In the genomic region with DNA sequence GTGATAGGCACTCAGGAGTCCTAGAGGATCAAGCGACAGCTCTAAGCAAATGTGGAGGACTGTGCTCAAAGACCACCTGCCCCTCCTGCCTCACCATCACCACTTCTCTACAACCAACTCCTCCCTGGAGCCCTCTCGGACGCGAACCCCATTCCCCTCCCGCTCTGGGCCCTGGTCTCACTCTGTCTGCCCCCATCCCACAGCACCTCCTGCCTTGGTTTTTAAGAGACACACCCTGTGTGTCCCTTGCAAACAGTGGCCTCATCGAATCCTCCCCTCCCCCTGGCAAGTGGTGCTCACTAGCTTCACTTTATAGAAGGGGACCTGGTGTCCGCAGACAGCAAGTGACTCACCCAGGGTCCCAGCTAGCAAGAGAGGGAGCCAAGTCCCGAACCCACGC, we compare ENCODE assay signal across 39 cellular contexts. TPM values are rescaled to one million over a fixed set of nuclear protein-coding genes. Genes with fewer than 3 reads are reported as not detected.
"Had no signal": no experiment of that assay in that cellular context is flagged by ENCODE, and none has a peak within 500 bp of the region (broad histone marks: within the 10 kb centered on the region; RNA-seq: fewer than 3 reads in every experiment).

No MANE protein-coding gene starts in this region.

- H3K27me3 Mint-ChIP-seq: activated CD4-positive, alpha-beta memory T cell treated with anti-CD3 and anti-CD28 coated beads, Interleukin-2, amount 10 ng/mL, durations not matched to agents 7 days and 5 days; activated CD4-positive, alpha-beta T cell treated with anti-CD3 and anti-CD28 coated beads, Interleukin-2, amount 10 ng/mL, durations not matched to agents 7 days and 5 days; activated naive CD8-positive, alpha-beta T cell had no signal

- H3K4me3 ChIP-seq: ascending aorta, cardiac muscle cell had no signal

- H3K27ac ChIP-seq: ascending aorta, cardiac muscle cell, WERI-Rb-1 had no signal

- H3K9me3 ChIP-seq: ascending aorta had no signal

- H3K4me3 Mint-ChIP-seq: activated CD4-positive, alpha-beta memory T cell treated with anti-CD3 and anti-CD28 coated beads, Interleukin-2, amount 10 ng/mL, durations not matched to agents 7 days and 5 days; activated CD4-positive, alpha-beta T cell treated with anti-CD3 and anti-CD28 coated beads for 36 hours; activated CD4-positive, alpha-beta T cell treated with anti-CD3 and anti-CD28 coated beads, Interleukin-2, amount 10 ng/mL, durations not matched to agents 7 days and 5 days; activated CD8-positive, alpha-beta memory T cell treated with anti-CD3 and anti-CD28 coated beads, Interleukin-2, amount 10 ng/mL, durations not matched to agents 7 days and 5 days; activated CD8-positive, alpha-beta T cell treated with anti-CD3 and anti-CD28 coated beads, Interleukin-2, amount 10 ng/mL, durations not matched to agents 7 days and 5 days; activated naive CD4-positive, alpha-beta T cell treated with anti-CD3 and anti-CD28 coated beads, Interleukin-2, amount 10 ng/mL, durations not matched to agents 7 days and 5 days; activated naive CD4-positive, alpha-beta T cell treated with anti-CD3 and anti-CD28 coated beads, Interleukin-2, amount 50 U/mL, for 24 hours; activated naive CD8-positive, alpha-beta T cell; activated naive CD8-positive, alpha-beta T cell treated with anti-CD3 and anti-CD28 coated beads, Interleukin-2, amount 10 ng/mL, durations not matched to agents 7 days and 5 days; activated naive CD8-positive, alpha-beta T cell treated with anti-CD3 and anti-CD28 coated beads, Interleukin-2, amount 50 U/mL, for 24 hours; activated T-cell treated with anti-CD3 and anti-CD28 coated beads, Interleukin-2, amount 50 U/mL, for 24 hours; brain; central memory CD8-positive, alpha-beta T cell; T-cell; T-helper 17 cell; WTC11 had no signal

- H3K4me1 Mint-ChIP-seq: activated CD4-positive, alpha-beta memory T cell treated with anti-CD3 and anti-CD28 coated beads, Interleukin-2, amount 10 ng/mL, durations not matched to agents 7 days and 5 days; activated CD4-positive, alpha-beta T cell treated with anti-CD3 and anti-CD28 coated beads for 36 hours; activated CD4-positive, alpha-beta T cell treated with anti-CD3 and anti-CD28 coated beads, Interleukin-2, amount 10 ng/mL, durations not matched to agents 7 days and 5 days; activated CD8-positive, alpha-beta memory T cell treated with anti-CD3 and anti-CD28 coated beads, Interleukin-2, amount 10 ng/mL, durations not matched to agents 7 days and 5 days; activated naive CD4-positive, alpha-beta T cell treated with anti-CD3 and anti-CD28 coated beads, Interleukin-2, amount 10 ng/mL, durations not matched to agents 7 days and 5 days; activated naive CD4-positive, alpha-beta T cell treated with anti-CD3 and anti-CD28 coated beads, Interleukin-2, amount 50 U/mL, for 24 hours; activated naive CD8-positive, alpha-beta T cell treated with anti-CD3 and anti-CD28 coated beads, Interleukin-2, amount 10 ng/mL, durations not matched to agents 7 days and 5 days; activated naive CD8-positive, alpha-beta T cell treated with anti-CD3 and anti-CD28 coated beads, Interleukin-2, amount 50 U/mL, for 24 hours; central memory CD8-positive, alpha-beta T cell; T-cell had no signal

- ATAC-seq: activated CD4-positive, alpha-beta T cell treated with anti-CD3 and anti-CD28 coated beads for 36 hours; activated CD4-positive, CD25-positive, alpha-beta regulatory T cell treated with anti-CD3 and anti-CD28 coated beads, Interleukin-2, amount 50 U/mL, for 24 hours; activated CD8-positive, alpha-beta memory T cell treated with anti-CD3 and anti-CD28 coated beads, Interleukin-2, amount 10 ng/mL, durations not matched to agents 7 days and 5 days; activated CD8-positive, alpha-beta T cell treated with anti-CD3 and anti-CD28 coated beads, Interleukin-2, amount 10 ng/mL, durations not matched to agents 7 days and 5 days; activated naive CD8-positive, alpha-beta T cell treated with anti-CD3 and anti-CD28 coated beads, Interleukin-2, amount 50 U/mL, for 24 hours; T-cell; T-helper 17 cell; WTC11 had no signal

- H3K27me3 ChIP-seq: ascending aorta had no signal

- H3K36me3 Mint-ChIP-seq: activated CD8-positive, alpha-beta memory T cell treated with anti-CD3 and anti-CD28 coated beads, Interleukin-2, amount 10 ng/mL, durations not matched to agents 7 days and 5 days; activated naive CD4-positive, alpha-beta T cell treated with anti-CD3 and anti-CD28 coated beads, Interleukin-2, amount 10 ng/mL, durations not matched to agents 7 days and 5 days; activated naive CD4-positive, alpha-beta T cell treated with anti-CD3 and anti-CD28 coated beads, Interleukin-2, amount 50 U/mL, for 24 hours; activated naive CD8-positive, alpha-beta T cell; activated naive CD8-positive, alpha-beta T cell treated with anti-CD3 and anti-CD28 coated beads, Interleukin-2, amount 10 ng/mL, durations not matched to agents 7 days and 5 days; T-cell; WTC11 had no signal

- H3K9me3 Mint-ChIP-seq: activated CD4-positive, alpha-beta memory T cell treated with anti-CD3 and anti-CD28 coated beads, Interleukin-2, amount 10 ng/mL, durations not matched to agents 7 days and 5 days; activated CD4-positive, alpha-beta T cell treated with anti-CD3 and anti-CD28 coated beads, Interleukin-2, amount 10 ng/mL, durations not matched to agents 7 days and 5 days; activated naive CD4-positive, alpha-beta T cell treated with anti-CD3 and anti-CD28 coated beads, Interleukin-2, amount 10 ng/mL, durations not matched to agents 7 days and 5 days; activated naive CD4-positive, alpha-beta T cell treated with anti-CD3 and anti-CD28 coated beads, Interleukin-2, amount 50 U/mL, for 24 hours; activated naive CD8-positive, alpha-beta T cell treated with anti-CD3 and anti-CD28 coated beads, Interleukin-2, amount 10 ng/mL, durations not matched to agents 7 days and 5 days; activated naive CD8-positive, alpha-beta T cell treated with anti-CD3 and anti-CD28 coated beads, Interleukin-2, amount 50 U/mL, for 24 hours; activated T-cell treated with anti-CD3 and anti-CD28 coated beads, Interleukin-2, amount 50 U/mL, for 24 hours; activated T-helper 2 cell treated with anti-CD3 and anti-CD28 coated beads, Interferon-gamma antibody, Interleukin-2, Interleukin-4, amounts not matched to agents 10 μg/mL and 5 μg/mL and 100 μg/mL, durations not matched to agents 14 hours and 24 hours and 36 hours; brain; central memory CD8-positive, alpha-beta T cell; T-cell; WTC11 had no signal

- DNase-seq: activated CD4-positive, alpha-beta memory T cell treated with anti-CD3 and anti-CD28 coated beads, Interleukin-2, amount 10 ng/mL, durations not matched to agents 7 days and 5 days; activated CD4-positive, alpha-beta T cell treated with anti-CD3 and anti-CD28 coated beads for 1 hour; activated CD4-positive, alpha-beta T cell treated with anti-CD3 and anti-CD28 coated beads for 36 hours; activated CD4-positive, alpha-beta T cell treated with anti-CD3 and anti-CD28 coated beads for 48 hours; activated CD4-positive, alpha-beta T cell treated with anti-CD3 and anti-CD28 coated beads, Interleukin-2, amount 10 ng/mL, durations not matched to agents 7 days and 5 days; activated CD4-positive, alpha-beta T cell treated with anti-CD3 and anti-CD28 coated beads, Interleukin-2, amount 50 U/mL, for 48 hours; activated CD4-positive, CD25-positive, alpha-beta regulatory T cell; activated CD8-positive, alpha-beta memory T cell treated with anti-CD3 and anti-CD28 coated beads for 24 hours; activated CD8-positive, alpha-beta memory T cell treated with anti-CD3 and anti-CD28 coated beads, Interleukin-2, amount 10 ng/mL, durations not matched to agents 7 days and 5 days; activated CD8-positive, alpha-beta memory T cell treated with anti-CD3 and anti-CD28 coated beads, Interleukin-2, amount 50 U/mL, for 48 hours; activated CD8-positive, alpha-beta T cell treated with anti-CD3 and anti-CD28 coated beads, Interleukin-2, amount 10 ng/mL, durations not matched to agents 7 days and 5 days; activated effector memory CD4-positive, alpha-beta T cell treated with Interleukin-2 at 50 U/mL for 16 hours; activated gamma-delta T cell; activated naive CD4-positive, alpha-beta T cell treated with anti-CD3 and anti-CD28 coated beads, Interleukin-2, amount 10 ng/mL, durations not matched to agents 7 days and 5 days; activated naive CD4-positive, alpha-beta T cell treated with Interleukin-2 at 50 U/mL for 16 hours; activated naive CD8-positive, alpha-beta T cell treated with anti-CD3 and anti-CD28 coated beads, Interleukin-2, amount 10 ng/mL, durations not matched to agents 7 days and 5 days; activated naive CD8-positive, alpha-beta T cell treated with anti-CD3 and anti-CD28 coated beads, Interleukin-2, amount 50 U/mL, for 24 hours; activated T-cell treated with anti-CD3 and anti-CD28 coated beads, Interleukin-2, amount 50 U/mL, for 24 hours; activated T-cell treated with anti-CD3 and anti-CD28 coated beads, Interleukin-2, amount 50 U/mL, for 48 hours; amygdala; anterior cingulate cortex; caudate nucleus; cerebellar nuclear complex; T-cell; T-helper 17 cell; T1000; WERI-Rb-1 had no signal

- H3K27ac Mint-ChIP-seq: activated CD4-positive, alpha-beta memory T cell treated with anti-CD3 and anti-CD28 coated beads, Interleukin-2, amount 10 ng/mL, durations not matched to agents 7 days and 5 days; activated CD4-positive, alpha-beta T cell treated with anti-CD3 and anti-CD28 coated beads for 36 hours; activated CD4-positive, alpha-beta T cell treated with anti-CD3 and anti-CD28 coated beads, Interleukin-2, amount 10 ng/mL, durations not matched to agents 7 days and 5 days; activated CD8-positive, alpha-beta memory T cell treated with anti-CD3 and anti-CD28 coated beads, Interleukin-2, amount 10 ng/mL, durations not matched to agents 7 days and 5 days; activated CD8-positive, alpha-beta T cell treated with anti-CD3 and anti-CD28 coated beads, Interleukin-2, amount 10 ng/mL, durations not matched to agents 7 days and 5 days; activated naive CD4-positive, alpha-beta T cell treated with anti-CD3 and anti-CD28 coated beads, Interleukin-2, amount 10 ng/mL, durations not matched to agents 7 days and 5 days; activated naive CD4-positive, alpha-beta T cell treated with anti-CD3 and anti-CD28 coated beads, Interleukin-2, amount 50 U/mL, for 24 hours; activated naive CD8-positive, alpha-beta T cell; activated naive CD8-positive, alpha-beta T cell treated with anti-CD3 and anti-CD28 coated beads, Interleukin-2, amount 10 ng/mL, durations not matched to agents 7 days and 5 days; activated naive CD8-positive, alpha-beta T cell treated with anti-CD3 and anti-CD28 coated beads, Interleukin-2, amount 50 U/mL, for 24 hours; activated T-cell treated with anti-CD3 and anti-CD28 coated beads, Interleukin-2, amount 50 U/mL, for 24 hours; activated T-helper 2 cell treated with anti-CD3 and anti-CD28 coated beads, Interferon-gamma antibody, Interleukin-2, Interleukin-4, amounts not matched to agents 10 μg/mL and 5 μg/mL and 100 μg/mL, durations not matched to agents 14 hours and 24 hours and 36 hours; T-cell; T-helper 17 cell; WTC11 had no signal

- H3K4me1 ChIP-seq: ascending aorta had no signal

- H3K36me3 ChIP-seq: ascending aorta, cardiac muscle cell, WERI-Rb-1 had no signal

RNA-seq across cellular contexts. Expression of gene EPHA8, which starts 28.8 kb away (rescaled TPM):
- total RNA-seq: activated CD4-positive, alpha-beta memory T cell treated with anti-CD3 and anti-CD28 coated beads, Interleukin-2, amount 10 ng/mL, durations not matched to agents 7 days and 5 days; activated CD4-positive, alpha-beta T cell treated with anti-CD3 and anti-CD28 coated beads for 36 hours; activated CD4-positive, alpha-beta T cell treated with anti-CD3 and anti-CD28 coated beads, Interleukin-2, amount 10 ng/mL, durations not matched to agents 7 days and 5 days; activated CD8-positive, alpha-beta memory T cell treated with anti-CD3 and anti-CD28 coated beads, Interleukin-2, amount 10 ng/mL, durations not matched to agents 7 days and 5 days; activated CD8-positive, alpha-beta T cell treated with anti-CD3 and anti-CD28 coated beads, Interleukin-2, amount 10 ng/mL, durations not matched to agents 7 days and 5 days; activated naive CD8-positive, alpha-beta T cell treated with anti-CD3 and anti-CD28 coated beads, Interleukin-2, amount 10 ng/mL, durations not matched to agents 7 days and 5 days; activated T-helper 2 cell treated with anti-CD3 and anti-CD28 coated beads, Interferon-gamma antibody, Interleukin-2, Interleukin-4, amounts not matched to agents 10 μg/mL and 5 μg/mL and 100 μg/mL, durations not matched to agents 14 hours and 24 hours and 36 hours; ascending aorta; bronchial epithelial cell; T-helper 1 cell treated with Interleukin-12 subunit alpha and Interleukin-12 subunit beta and Interleukin-4 antibody, amounts not matched to agents 30 ng/mL and 1 ng/mL, for 36 hours; T-helper 17 cell; T-helper 2 cell treated with Interferon-gamma antibody and Interleukin-4, amounts not matched to agents 100 ng/mL and 5 ng/mL, for 36 hours had no signal

RNA-seq across cellular contexts. Expression of gene C1QA, which starts 44.4 kb away (rescaled TPM):
- total RNA-seq: activated CD4-positive, alpha-beta memory T cell treated with anti-CD3 and anti-CD28 coated beads, Interleukin-2, amount 10 ng/mL, durations not matched to agents 7 days and 5 days; activated CD4-positive, alpha-beta T cell treated with anti-CD3 and anti-CD28 coated beads for 36 hours; activated CD4-positive, alpha-beta T cell treated with anti-CD3 and anti-CD28 coated beads, Interleukin-2, amount 10 ng/mL, durations not matched to agents 7 days and 5 days; activated CD8-positive, alpha-beta memory T cell treated with anti-CD3 and anti-CD28 coated beads, Interleukin-2, amount 10 ng/mL, durations not matched to agents 7 days and 5 days; activated CD8-positive, alpha-beta T cell treated with anti-CD3 and anti-CD28 coated beads, Interleukin-2, amount 10 ng/mL, durations not matched to agents 7 days and 5 days; activated T-helper 2 cell treated with anti-CD3 and anti-CD28 coated beads, Interferon-gamma antibody, Interleukin-2, Interleukin-4, amounts not matched to agents 10 μg/mL and 5 μg/mL and 100 μg/mL, durations not matched to agents 14 hours and 24 hours and 36 hours; bronchial epithelial cell; cardiac muscle cell; T-helper 1 cell treated with Interleukin-12 subunit alpha and Interleukin-12 subunit beta and Interleukin-4 antibody, amounts not matched to agents 30 ng/mL and 1 ng/mL, for 36 hours; T-helper 17 cell; T-helper 2 cell treated with Interferon-gamma antibody and Interleukin-4, amounts not matched to agents 100 ng/mL and 5 ng/mL, for 36 hours had no signal
- polyA plus RNA-seq: cardiac muscle cell had no signal

RNA-seq across cellular contexts. Expression of gene C1QC, which starts 51.4 kb away (rescaled TPM):
- total RNA-seq: activated CD4-positive, alpha-beta memory T cell treated with anti-CD3 and anti-CD28 coated beads, Interleukin-2, amount 10 ng/mL, durations not matched to agents 7 days and 5 days; activated CD4-positive, alpha-beta T cell treated with anti-CD3 and anti-CD28 coated beads for 36 hours; activated CD4-positive, alpha-beta T cell treated with anti-CD3 and anti-CD28 coated beads, Interleukin-2, amount 10 ng/mL, durations not matched to agents 7 days and 5 days; activated CD8-positive, alpha-beta memory T cell treated with anti-CD3 and anti-CD28 coated beads, Interleukin-2, amount 10 ng/mL, durations not matched to agents 7 days and 5 days; activated CD8-positive, alpha-beta T cell treated with anti-CD3 and anti-CD28 coated beads, Interleukin-2, amount 10 ng/mL, durations not matched to agents 7 days and 5 days; activated T-helper 2 cell treated with anti-CD3 and anti-CD28 coated beads, Interferon-gamma antibody, Interleukin-2, Interleukin-4, amounts not matched to agents 10 μg/mL and 5 μg/mL and 100 μg/mL, durations not matched to agents 14 hours and 24 hours and 36 hours; bronchial epithelial cell; cardiac muscle cell; T-helper 1 cell treated with Interleukin-12 subunit alpha and Interleukin-12 subunit beta and Interleukin-4 antibody, amounts not matched to agents 30 ng/mL and 1 ng/mL, for 36 hours; T-helper 17 cell; T-helper 2 cell treated with Interferon-gamma antibody and Interleukin-4, amounts not matched to agents 100 ng/mL and 5 ng/mL, for 36 hours had no signal
- polyA plus RNA-seq: cardiac muscle cell had no signal
